In the genomic region with DNA sequence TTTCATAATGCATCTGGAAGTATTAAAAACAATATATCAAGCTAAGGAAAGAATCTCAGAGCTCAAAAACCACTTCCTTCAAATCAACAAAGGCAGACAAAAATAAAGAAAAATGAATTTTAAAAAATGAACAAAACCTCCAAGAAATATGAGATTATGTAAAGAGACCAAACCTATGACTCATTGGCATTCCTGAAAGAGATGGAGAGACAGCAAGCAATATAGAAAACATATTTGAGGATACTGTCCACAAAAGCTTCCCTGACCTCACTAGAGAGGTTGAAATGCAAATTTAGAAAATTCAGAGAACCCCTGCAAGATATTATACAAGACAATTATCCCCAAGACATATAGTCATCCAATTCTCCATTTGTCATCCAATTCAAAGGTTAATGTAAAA, we compare ENCODE assay signal across 19 cellular contexts.
"Had no signal": no experiment of that assay in that cellular context is flagged by ENCODE, and none has a peak within 500 bp of the region (broad histone marks: within the 10 kb centered on the region; RNA-seq: fewer than 3 reads in every experiment).

No MANE protein-coding gene starts in this region.

- H3K27ac ChIP-seq: esophagus squamous epithelium, foreskin keratinocyte, left ventricle myocardium inferior, lower lobe of right lung, ovary, right atrium auricular region, sigmoid colon had no signal

- H3K27me3 Mint-ChIP-seq: memory B cell had no signal

- H3K9me3 ChIP-seq: esophagus squamous epithelium, lower lobe of right lung, right atrium auricular region, sigmoid colon had no signal

- H3K4me3 ChIP-seq: esophagus squamous epithelium, left ventricle myocardium inferior, lower lobe of right lung, ovary, right atrium auricular region, sigmoid colon, smooth muscle cell had no signal

- H3K4me2 ChIP-seq: smooth muscle cell had no signal

- DNase-seq: dermis blood vessel endothelial cell; esophagus squamous epithelium; foreskin keratinocyte; immature natural killer cell; kidney; left cardiac atrium; left ventricle myocardium inferior; lower lobe of right lung; natural killer cell; ovary; sigmoid colon; stimulated activated CD4-positive, alpha-beta T cell treated with anti-CD3 and anti-CD28 coated beads, Interleukin-2, amount 100 ng/mL, for 48 hours; stimulated activated naive CD4-positive, alpha-beta T cell treated with Interleukin-2 at 50 U/mL for 16 hours; trophoblast cell had no signal

- H3K27me3 ChIP-seq: foreskin keratinocyte, ovary, right atrium auricular region, sigmoid colon had no signal

- ATAC-seq: foreskin keratinocyte, left cardiac atrium, lower lobe of right lung, natural killer cell had no signal

- H3K27ac Mint-ChIP-seq: immature natural killer cell, memory B cell, mesothelial cell of epicardium, natural killer cell had no signal

- H3K4me3 Mint-ChIP-seq: immature natural killer cell, memory B cell, mesothelial cell of epicardium, natural killer cell, neural crest cell had no signal

- H3K36me3 Mint-ChIP-seq: memory B cell, mesothelial cell of epicardium, natural killer cell had no signal

- H3K4me1 Mint-ChIP-seq: immature natural killer cell, memory B cell, mesothelial cell of epicardium, natural killer cell, neural crest cell had no signal

- H3K36me3 ChIP-seq: esophagus squamous epithelium, left ventricle myocardium inferior, lower lobe of right lung, ovary, right atrium auricular region, sigmoid colon had no signal

- H3K4me1 ChIP-seq: esophagus squamous epithelium, left ventricle myocardium inferior, lower lobe of right lung, right atrium auricular region, sigmoid colon had no signal
